10 cellular contexts compared by ENCODE assay signal in genomic region chr10:100327007-100327700, GRCh38. TPM values are rescaled to one million over a fixed set of nuclear protein-coding genes. Genes with fewer than 3 reads are reported as not detected.
DNase-seq lines count a peak whose midpoint lies in the region; ATAC-seq, FAIRE-seq and TF ChIP-seq lines count a peak whose summit lies in the region.
"Had no signal": no experiment of that assay in that cellular context is flagged by ENCODE, and none has a peak within 500 bp of the region (broad histone marks: within the 10 kb centered on the region; RNA-seq: fewer than 3 reads in every experiment).

No MANE protein-coding gene starts in this region.

- peak overlapping the region; percentile 81 for H3K27ac Mint-ChIP-seq in activated CD8-positive, alpha-beta T cell treated with anti-CD3 and anti-CD28 coated beads for 36 hours

- no peaks in the 10 kb centered on the region for H3K36me3 ChIP-seq in small intestine (ENCODE audit: control insufficient read depth in 2 of 2, insufficient read depth in 2 of 2, low read length in 2 of 2)

- CTCF ChIA-PET in activated CD8-positive, alpha-beta T cell treated with anti-CD3 and anti-CD28 coated beads for 36 hours (lab: Charles Lee) = interaction anchor here (1.0 to 3.1 kb wide), 8 partner anchors 10 to 191 kb away, joined by 3 to 17 read pairs (median 5); no protein-coding TSS in a partner anchor

- WGBS in small intestine, 3 donors = 37 to 38% (median 38%) methylated on average over 8 of the region's 8 CpGs

- no peak overlapping the region for H3K27ac ChIP-seq in small intestine (ENCODE audit: low read depth in 1 of 2, low read length in 1 of 2)
- H3K27ac ChIP-seq: SK-N-MC had no signal

- ATAC-seq in GM21526 (IDR thresholded peaks at IDR 0.05; ENCODE audit: low FRiP score, unreplicated experiment) (peak; percentile 96), HG03575 (IDR thresholded peaks at IDR 0.05; ENCODE audit: extremely low read depth, insufficient number of reproducible peaks, low FRiP score, unreplicated experiment) (peak; percentile 82)
- ATAC-seq in activated CD8-positive, alpha-beta T cell treated with anti-CD3 and anti-CD28 coated beads for 36 hours = peak; percentile 99

- no peaks in the 10 kb centered on the region for H3K9me3 ChIP-seq in small intestine (ENCODE audit: control insufficient read depth, low read depth)

- no peak overlapping the region for H3K4me3 ChIP-seq in small intestine (ENCODE audit: low read depth in 1 of 2, low read length in 2 of 2)
- H3K4me3 ChIP-seq: SK-N-MC had no signal

- H3K4me1 ChIP-seq in small intestine (ENCODE audit: control insufficient read depth in 2 of 2, insufficient read depth in 1 of 2, low read depth in 1 of 2, low read length in 1 of 2) = no peaks in the 10 kb centered on the region

- peaks cover 17% of the 10 kb centered on the region for H3K4me1 Mint-ChIP-seq in activated CD8-positive, alpha-beta T cell treated with anti-CD3 and anti-CD28 coated beads for 36 hours (ENCODE audit: low read depth)

- no peak for FAIRE-seq in small intestine (lab: Jason Lieb, UNC)

- H3K27me3 ChIP-seq in small intestine (ENCODE audit: control insufficient read depth in 2 of 2, insufficient read depth in 2 of 2, low read length in 2 of 2) = no peaks in the 10 kb centered on the region

- TF ChIP-seq CTCF in activated CD8-positive, alpha-beta T cell treated with anti-CD3 and anti-CD28 coated beads for 36 hours (IDR thresholded peaks at IDR 0.05) = no peak

- H3K4me3 Mint-ChIP-seq in activated CD8-positive, alpha-beta T cell treated with anti-CD3 and anti-CD28 coated beads for 36 hours = no peak overlapping the region

- peak; percentile 7 for DNase-seq in NCI-H748 (lab: John Stamatoyannopoulos, UW; ENCODE audit: unreplicated experiment)
- no peak for DNase-seq in NCI-H748 treated with DMSO at 0.1 percent for 48 hours (lab: John Stamatoyannopoulos, UW)
- DNase-seq in activated CD8-positive, alpha-beta T cell treated with anti-CD3 and anti-CD28 coated beads for 36 hours = peak; percentile 73
- peak; percentile 31 for DNase-seq in small intestine
- no peak for DNase-seq in COLO829 (ENCODE audit: low spot score)
- no peak for DNase-seq in NCI-H1105 (lab: John Stamatoyannopoulos, UW)

- no peaks in the 10 kb centered on the region for H3K36me3 Mint-ChIP-seq in activated CD8-positive, alpha-beta T cell treated with anti-CD3 and anti-CD28 coated beads for 36 hours (ENCODE audit: low read depth)

- no peaks in the 10 kb centered on the region for H3K27me3 Mint-ChIP-seq in activated CD8-positive, alpha-beta T cell treated with anti-CD3 and anti-CD28 coated beads for 36 hours

- POLR2A ChIA-PET in activated CD8-positive, alpha-beta T cell treated with anti-CD3 and anti-CD28 coated beads for 36 hours (lab: Charles Lee) = interaction anchor here (0.7 to 1.7 kb wide), 5 partner anchors 19 to 199 kb away, joined by 3 to 5 read pairs (median 3); partner anchors contain the start of gene SCD

- no peaks in the 10 kb centered on the region for H3K9me3 Mint-ChIP-seq in activated CD8-positive, alpha-beta T cell treated with anti-CD3 and anti-CD28 coated beads for 36 hours

- intact Hi-C loops in activated CD8-positive, alpha-beta T cell treated with anti-CD3 and anti-CD28 coated beads for 36 hours (cut with micrococcal nuclease) = no loop called here

RNA-seq across cellular contexts. Expression of gene PKD2L1, which starts 2.9 kb away (rescaled TPM):
- total RNA-seq in activated CD8-positive, alpha-beta T cell treated with anti-CD3 and anti-CD28 coated beads for 36 hours = not detected
- polyA plus RNA-seq in small intestine = under 1 TPM in 2 of 3 donors, not detected in 1; 0.10 to 0.27 TPM
- polyA plus RNA-seq: AG04450 had no signal

RNA-seq across cellular contexts. Expression of gene SCD, which starts 19.9 kb away (rescaled TPM):
- total RNA-seq in activated CD8-positive, alpha-beta T cell treated with anti-CD3 and anti-CD28 coated beads for 36 hours = 100 to 1,000 TPM; 271 TPM
- polyA plus RNA-seq in small intestine = 100 to 1,000 TPM in 1 of 3 donors, 10 to 100 TPM in 2; 14.8 to 144 (median 20.5) TPM

RNA-seq across cellular contexts. Expression of gene BLOC1S2, which starts 40.7 kb away (rescaled TPM):
- total RNA-seq in activated CD8-positive, alpha-beta T cell treated with anti-CD3 and anti-CD28 coated beads for 36 hours = 10 to 100 TPM; 45.1 to 48.6 TPM
- 10 to 100 TPM; 33.3 to 47.6 (median 33.3) TPM for polyA plus RNA-seq in small intestine

RNA-seq across cellular contexts. Expression of gene CWF19L1, which starts 59.7 kb away (rescaled TPM):
- 10 to 100 TPM; 38.5 to 43.3 TPM for total RNA-seq in activated CD8-positive, alpha-beta T cell treated with anti-CD3 and anti-CD28 coated beads for 36 hours
- polyA plus RNA-seq in small intestine = 10 to 100 TPM; 10.5 to 21.9 (median 15.7) TPM

Comparison
In these comparisons a context has a peak if more than half of its experiments do, and no peak if none do; other contexts are left out.
1. DNase-seq: peak in NCI-H748 (single experiment), activated CD8-positive, alpha-beta T cell treated with anti-CD3 and anti-CD28 coated beads for 36 hours (single experiment) and small intestine (single experiment); none in NCI-H748 treated with DMSO at 0.1 percent for 48 hours (single experiment), COLO829 (single experiment) and NCI-H1105 (single experiment).
2. Peak in every context shown above with its lines, with median percentiles within 50 percentile points of each other: ATAC-seq.